11 cellular contexts compared by ENCODE assay signal in genomic region chr13:102729560-102730275, GRCh38. TPM values are rescaled to one million over a fixed set of nuclear protein-coding genes. Genes with fewer than 3 reads are reported as not detected.
DNase-seq lines count a peak whose midpoint lies in the region; ATAC-seq and TF ChIP-seq lines count a peak whose summit lies in the region.
"Had no signal": no experiment of that assay in that cellular context is flagged by ENCODE, and none has a peak within 500 bp of the region (broad histone marks: within the 10 kb centered on the region; RNA-seq: fewer than 3 reads in every experiment).

No MANE protein-coding gene starts in this region.

- H3K4me1 Mint-ChIP-seq in CD4-positive, alpha-beta T cell (ENCODE audit: low read depth) = no peaks in the 10 kb centered on the region
- peaks cover 7% of the 10 kb centered on the region; the same call in 1 of the 2 replicates for H3K4me1 Mint-ChIP-seq in HFFc6 (ENCODE audit: low read depth)
- H3K4me1 Mint-ChIP-seq in activated CD4-positive, alpha-beta memory T cell treated with anti-CD3 and anti-CD28 coated beads, Interleukin-2, amount 10 ng/mL, durations not matched to agents 7 days and 5 days = peaks cover 2% of the 10 kb centered on the region
- H3K4me1 Mint-ChIP-seq: activated naive CD4-positive, alpha-beta T cell treated with anti-CD3 and anti-CD28 coated beads, Interleukin-2, amount 50 U/mL, for 24 hours; neural crest cell had no signal

- no peak for DNase-seq in CD4-positive, alpha-beta T cell
- peak; percentile 18 for DNase-seq in HFFc6
- peak; percentile 48 for DNase-seq in SW480 (ENCODE audit: low spot score)
- peak; percentile 37 for DNase-seq in glomerular visceral epithelial cell (ENCODE audit: extremely low spot score)
- no peak for DNase-seq in iPS-NIHi11 (ENCODE audit: low spot score)
- DNase-seq in activated effector memory CD4-positive, alpha-beta T cell treated with Interleukin-2 at 50 U/mL for 16 hours = no peak
- no peak for DNase-seq in activated CD4-positive, alpha-beta memory T cell treated with anti-CD3 and anti-CD28 coated beads, Interleukin-2, amount 10 ng/mL, durations not matched to agents 7 days and 5 days
- DNase-seq in effector memory CD4-positive, alpha-beta T cell = no peak
- DNase-seq: NCI-H446 treated with DMSO at 0.1 percent for 48 hours had no signal

- no peaks in the 10 kb centered on the region for H3K4me1 ChIP-seq in effector memory CD4-positive, alpha-beta T cell (ENCODE audit: control insufficient read depth, insufficient read depth, low read length, poor library complexity, severe bottlenecking)

- H3K36me3 ChIP-seq in effector memory CD4-positive, alpha-beta T cell (ENCODE audit: control insufficient read depth, insufficient read depth, low read length) = no peaks in the 10 kb centered on the region

- TF ChIP-seq CTCF in CD4-positive, alpha-beta T cell (IDR thresholded peaks at IDR 0.05) = no peak
- TF ChIP-seq CTCF in HFFc6 (IDR thresholded peaks at IDR 0.05) = no peak

- H3K9me3 ChIP-seq in CD4-positive, alpha-beta T cell (ENCODE audit: control insufficient read depth, low read length) = no peaks in the 10 kb centered on the region
- H3K9me3 ChIP-seq in effector memory CD4-positive, alpha-beta T cell (ENCODE audit: control insufficient read depth, low read length) = no peaks in the 10 kb centered on the region

- no peak overlapping the region for H3K4me3 ChIP-seq in effector memory CD4-positive, alpha-beta T cell (ENCODE audit: insufficient read depth, low read depth, low read length, poor library complexity, severe bottlenecking)

- peaks cover 3% of the 10 kb centered on the region for H3K27me3 ChIP-seq in CD4-positive, alpha-beta T cell (ENCODE audit: control insufficient read depth, insufficient read depth, low read length)
- H3K27me3 ChIP-seq in effector memory CD4-positive, alpha-beta T cell (replicated peaks; ENCODE audit: control insufficient read depth, insufficient read depth, low read length, poor library complexity, severe bottlenecking) = no peaks in the 10 kb centered on the region

- H3K27ac Mint-ChIP-seq in CD4-positive, alpha-beta T cell = no peak overlapping the region
- no peak overlapping the region for H3K27ac Mint-ChIP-seq in HFFc6
- no peak overlapping the region for H3K27ac Mint-ChIP-seq in activated CD4-positive, alpha-beta memory T cell treated with anti-CD3 and anti-CD28 coated beads, Interleukin-2, amount 10 ng/mL, durations not matched to agents 7 days and 5 days
- H3K27ac Mint-ChIP-seq: activated naive CD4-positive, alpha-beta T cell treated with anti-CD3 and anti-CD28 coated beads, Interleukin-2, amount 50 U/mL, for 24 hours had no signal

- peaks cover 14% of the 10 kb centered on the region for H3K27me3 Mint-ChIP-seq in CD4-positive, alpha-beta T cell
- peaks cover 17% of the 10 kb centered on the region for H3K27me3 Mint-ChIP-seq in HFFc6 (ENCODE audit: insufficient read depth)
- H3K27me3 Mint-ChIP-seq in activated CD4-positive, alpha-beta memory T cell treated with anti-CD3 and anti-CD28 coated beads, Interleukin-2, amount 10 ng/mL, durations not matched to agents 7 days and 5 days = peaks cover 22% of the 10 kb centered on the region

- H3K27ac ChIP-seq in CD4-positive, alpha-beta T cell (ENCODE audit: low read depth, low read length) = no peak overlapping the region
- H3K27ac ChIP-seq in effector memory CD4-positive, alpha-beta T cell (ENCODE audit: insufficient read depth, low read length, poor library complexity, severe bottlenecking) = no peak overlapping the region

- no peak overlapping the region for H3K4me3 Mint-ChIP-seq in CD4-positive, alpha-beta T cell
- H3K4me3 Mint-ChIP-seq in HFFc6 = no peak overlapping the region
- no peak overlapping the region for H3K4me3 Mint-ChIP-seq in activated CD4-positive, alpha-beta memory T cell treated with anti-CD3 and anti-CD28 coated beads, Interleukin-2, amount 10 ng/mL, durations not matched to agents 7 days and 5 days
- H3K4me3 Mint-ChIP-seq: activated naive CD4-positive, alpha-beta T cell treated with anti-CD3 and anti-CD28 coated beads, Interleukin-2, amount 50 U/mL, for 24 hours; neural crest cell had no signal

- intact Hi-C loops in CD4-positive, alpha-beta T cell (cut with DNase I, micrococcal nuclease) = loop anchor here in 1 of 2 experiments (5.0 kb wide), 1 partner anchor 118 kb away; the partner anchor contains the start of gene ERCC5

- CTCF ChIA-PET in CD4-positive, alpha-beta T cell (lab: Charles Lee) = interaction anchor here (0.9 kb wide), 1 partner anchor 164 kb away, joined by 3 read pairs; no protein-coding TSS in a partner anchor
- CTCF ChIA-PET in activated CD4-positive, alpha-beta memory T cell treated with anti-CD3 and anti-CD28 coated beads, Interleukin-2, amount 10 ng/mL, durations not matched to agents 7 days and 5 days (lab: Charles Lee) = no interaction called here

- no peaks in the 10 kb centered on the region for H3K9me3 Mint-ChIP-seq in CD4-positive, alpha-beta T cell
- H3K9me3 Mint-ChIP-seq in HFFc6 = no peaks in the 10 kb centered on the region
- H3K9me3 Mint-ChIP-seq in activated CD4-positive, alpha-beta memory T cell treated with anti-CD3 and anti-CD28 coated beads, Interleukin-2, amount 10 ng/mL, durations not matched to agents 7 days and 5 days = no peaks in the 10 kb centered on the region
- H3K9me3 Mint-ChIP-seq: activated naive CD4-positive, alpha-beta T cell treated with anti-CD3 and anti-CD28 coated beads, Interleukin-2, amount 50 U/mL, for 24 hours had no signal

- POLR2A ChIA-PET in CD4-positive, alpha-beta T cell (lab: Charles Lee) = no interaction called here
- POLR2A ChIA-PET in activated CD4-positive, alpha-beta memory T cell treated with anti-CD3 and anti-CD28 coated beads, Interleukin-2, amount 10 ng/mL, durations not matched to agents 7 days and 5 days (lab: Charles Lee) = interaction anchor here (1.1 kb wide), 1 partner anchor 10 kb away, joined by 3 read pairs; no protein-coding TSS in a partner anchor

- no peaks in the 10 kb centered on the region for H3K36me3 Mint-ChIP-seq in CD4-positive, alpha-beta T cell (ENCODE audit: low read depth)
- no peaks in the 10 kb centered on the region for H3K36me3 Mint-ChIP-seq in HFFc6 (ENCODE audit: low read depth)
- H3K36me3 Mint-ChIP-seq in activated CD4-positive, alpha-beta memory T cell treated with anti-CD3 and anti-CD28 coated beads, Interleukin-2, amount 10 ng/mL, durations not matched to agents 7 days and 5 days (ENCODE audit: low read depth) = no peaks in the 10 kb centered on the region
- H3K36me3 Mint-ChIP-seq: activated naive CD4-positive, alpha-beta T cell treated with anti-CD3 and anti-CD28 coated beads, Interleukin-2, amount 50 U/mL, for 24 hours had no signal

- peak; percentile 24 for ATAC-seq in CD4-positive, alpha-beta T cell (ENCODE audit: poor library complexity)

RNA-seq across cellular contexts. Expression of gene METTL21C, which starts 34.9 kb away (rescaled TPM):
- not detected for total RNA-seq in CD4-positive, alpha-beta T cell
- total RNA-seq in HFFc6 (2021; fragmentation: NEBNext Ultra II Directional; extraction: Animal tissue kit (Norgen Biotek cat#: 25700)) = not detected
- total RNA-seq in activated CD4-positive, alpha-beta memory T cell treated with anti-CD3 and anti-CD28 coated beads, Interleukin-2, amount 10 ng/mL, durations not matched to agents 7 days and 5 days = not detected
- total RNA-seq: neural crest cell had no signal

RNA-seq across cellular contexts. Expression of gene TEX30, which starts 43.9 kb away (rescaled TPM):
- total RNA-seq in CD4-positive, alpha-beta T cell = 1 to 10 TPM; 4.6 to 6.3 TPM
- total RNA-seq in HFFc6 (2021; fragmentation: NEBNext Ultra II Directional; extraction: Animal tissue kit (Norgen Biotek cat#: 25700)) = 10 to 100 TPM in 5 of 6 experiments, 1 to 10 TPM in 1; 9.0 to 19.4 (median 16.2) TPM
- total RNA-seq in activated CD4-positive, alpha-beta memory T cell treated with anti-CD3 and anti-CD28 coated beads, Interleukin-2, amount 10 ng/mL, durations not matched to agents 7 days and 5 days = 10 to 100 TPM; 35.0 to 36.6 TPM

Comparison
In these comparisons a context has a peak if more than half of its experiments do, and no peak if none do; other contexts are left out.
1. DNase-seq: peak in HFFc6 (single experiment), SW480 (single experiment) and glomerular visceral epithelial cell (single experiment); none in CD4-positive, alpha-beta T cell (0 of 10), iPS-NIHi11 (single experiment), activated effector memory CD4-positive, alpha-beta T cell treated with Interleukin-2 at 50 U/mL for 16 hours (single experiment), activated CD4-positive, alpha-beta memory T cell treated with anti-CD3 and anti-CD28 coated beads, Interleukin-2, amount 10 ng/mL, durations not matched to agents 7 days and 5 days (single experiment) and effector memory CD4-positive, alpha-beta T cell (0 of 3).